In genomic region chr15:59104912-59105732, GRCh38 we compare ENCODE assay signal across 8 cellular contexts. TPM values are rescaled to one million over a fixed set of nuclear protein-coding genes. Genes with fewer than 3 reads are reported as not detected.
DNase-seq lines count a peak whose midpoint lies in the region; ATAC-seq and TF ChIP-seq lines count a peak whose summit lies in the region.

Gene CCNB2 (plus strand): TSS chr15:59105146. CDS start chr15:59105269, 123 bp downstream.

- peaks cover 0 to 15% (median 0%) of the 10 kb centered on the region in 3 donors for H3K4me1 ChIP-seq in gastroesophageal sphincter

- peak within 1 kb of the TSS in 1 of 4 donors; percentile 47 for H3K27ac ChIP-seq in gastroesophageal sphincter

- no peaks in the 10 kb centered on the region for H3K9me3 ChIP-seq in gastroesophageal sphincter

- TF ChIP-seq CTCF in GM06990 (IDR thresholded peaks at IDR 0.05; ENCODE audit: insufficient read depth, low read length, poor library complexity, severe bottlenecking) = no peak
- TF ChIP-seq CTCF in NB4 (IDR thresholded peaks at IDR 0.05; ENCODE audit: low read depth, low read length) = no peak
- TF ChIP-seq CTCF in gastroesophageal sphincter (IDR thresholded peaks at IDR 0.05) = no peak

- DNase-seq in GM06990 (ENCODE audit: extremely low read depth, insufficient read length) (peak; percentile 92), NB4 (ENCODE audit: low read depth) (peak; percentile 97), SK-N-DZ (ENCODE audit: low spot score) (peak; percentile 93), non-pigmented ciliary epithelial cell (ENCODE audit: low read depth) (peak; percentile 75), superior temporal gyrus (ENCODE audit: extremely low spot score) (peak; percentile 97)
- peak; percentile 84 for DNase-seq in activated naive CD4-positive, alpha-beta T cell treated with Interleukin-2 at 50 U/mL for 16 hours

- 0% methylated on average over 5 to 12 of the region's 57 CpGs for WGBS in gastroesophageal sphincter (ENCODE audit: low coverage in 1 of 2), 2 donors

- TF ChIP-seq POLR2A in NB4 (IDR thresholded peaks at IDR 0.05; ENCODE audit: extremely low read depth, insufficient read length) (peak; percentile 85), gastroesophageal sphincter (IDR thresholded peaks at IDR 0.05) (no peak)

- H3K36me3 ChIP-seq in GM06990 (ENCODE audit: control insufficient read depth, insufficient read depth, low read length) (peaks cover 5% of the 10 kb centered on the region), gastroesophageal sphincter (peaks cover 0 to 3% of the 10 kb centered on the region in 2 donors)

- H3K27me3 ChIP-seq in GM06990 (replicated peaks; ENCODE audit: control insufficient read depth, insufficient read depth, low read length) (no peaks in the 10 kb centered on the region), gastroesophageal sphincter (no peaks in the 10 kb centered on the region)

- H3K4me3 ChIP-seq in GM06990 (replicated peaks; ENCODE audit: low read depth, low read length) (peak within 1 kb of the TSS; percentile 97), NB4 (ENCODE audit: low read depth, low read length) (peak within 1 kb of the TSS; percentile 94), gastroesophageal sphincter (peak within 1 kb of the TSS; percentile 31 to 58)

- TF ChIP-seq EP300 in gastroesophageal sphincter (IDR thresholded peaks at IDR 0.05) = no peak

- peak; percentile 98 for ATAC-seq in HG02571 (IDR thresholded peaks at IDR 0.05; ENCODE audit: unreplicated experiment)
- ATAC-seq in gastroesophageal sphincter = peak; percentile 98

RNA-seq across cellular contexts. Expression of gene CCNB2, which starts in this region (rescaled TPM):
- polyA plus RNA-seq in SK-N-DZ (2014; cell fraction: cytosol; rRNA removed) = 255 and 268 TPM in 2 replicates
- 134 and 166 TPM in 2 replicates for polyA plus RNA-seq in SK-N-DZ (2014; cell fraction: nucleus; rRNA removed)
- 1 to 10 TPM in 1 of 4 donors, under 1 TPM in 2, not detected in 1; 0.46 to 5.1 (median 0.93) TPM for total RNA-seq in gastroesophageal sphincter

Comparison
In these comparisons a context has a peak if more than half of its experiments do, and no peak if none do; other contexts are left out.
1. H3K4me3 ChIP-seq: peak in every context shown above with its lines; median percentile 97 in GM06990; 94 in NB4; 44 in gastroesophageal sphincter.